In genomic region chr6:158559338-158559894, GRCh38 we compare ENCODE assay signal across 1 cellular context.
TF ChIP-seq lines count a peak whose summit lies in the region.

No MANE protein-coding gene starts in this region.

TF ChIP-seq in GM12878, 131 proteins besides CTCF, POLR2A, EP300 and RAD21 (continued from another document):
- TF ChIP-seq CUX1 (IDR thresholded peaks at IDR 0.05; ENCODE audit: insufficient replicate concordance, low read depth, low read length) (no peak), SREBF1 (IDR thresholded peaks at IDR 0.05; ENCODE audit: low read length) (no peak), SMARCA5 (IDR thresholded peaks at IDR 0.05) (no peak), NFYA (IDR thresholded peaks at IDR 0.05; ENCODE audit: borderline replicate concordance, low read depth, low read length) (no peak), ZBTB40 (IDR thresholded peaks at IDR 0.05; ENCODE audit: borderline replicate concordance) (0 out of 2 replicates have a peak, but pooled peaks have one; percentile 36), KLF5 (IDR thresholded peaks at IDR 0.05; ENCODE audit: partially characterized antibody) (no peak), MLLT1 (IDR thresholded peaks at IDR 0.05) (peak; percentile 89), YBX1 (IDR thresholded peaks at IDR 0.05) (no peak), NR2C2 (IDR thresholded peaks at IDR 0.05; ENCODE audit: borderline replicate concordance, control insufficient read depth, insufficient read length, low read depth) (no peak), SMC3 (IDR thresholded peaks at IDR 0.05; ENCODE audit: borderline replicate concordance, low read length) (0 out of 2 replicates have a peak, but pooled peaks have one; percentile 2), ZBTB33 (IDR thresholded peaks at IDR 0.05) (0 out of 2 replicates have a peak, but pooled peaks have one; percentile 11)
TF ChIP-seq in GM12878: peak in this region for 5.
